In the genomic region with DNA sequence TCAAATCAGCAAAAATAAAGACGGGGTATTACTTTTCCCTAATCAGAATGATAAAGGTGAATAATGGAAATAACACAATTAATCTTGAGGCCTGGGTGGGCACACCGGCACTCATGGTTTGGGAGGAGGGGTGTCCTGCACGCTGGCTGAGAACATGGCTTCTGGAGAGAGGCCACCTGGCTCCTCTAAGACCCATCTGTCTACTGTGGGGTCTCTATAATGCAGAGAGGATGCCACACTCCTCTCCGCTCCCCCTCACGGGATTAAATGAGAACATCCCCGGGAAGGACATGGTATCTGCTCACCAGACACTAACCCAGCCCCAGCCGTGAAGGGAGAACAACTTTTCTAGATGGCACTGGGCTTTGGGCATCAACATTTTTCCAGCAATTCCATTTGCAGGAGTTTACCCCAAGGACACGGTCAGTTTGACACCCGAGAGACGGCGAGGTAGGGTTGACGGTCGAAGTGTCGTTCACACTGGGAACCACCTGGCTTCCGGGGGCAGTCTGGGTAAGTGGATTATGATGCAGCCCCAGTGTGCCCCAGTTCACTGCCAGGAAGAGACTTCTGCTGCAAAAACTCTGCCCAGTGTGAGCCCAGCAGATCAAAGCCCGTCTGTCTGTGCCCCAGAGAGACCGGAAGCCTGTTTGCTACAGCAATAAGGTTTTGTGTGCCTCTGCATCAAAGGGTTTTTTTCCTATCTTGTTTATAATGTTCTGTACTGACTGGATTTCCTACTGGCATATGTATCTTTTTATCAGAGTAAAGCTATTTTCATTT, we compare ENCODE assay signal across 11 cellular contexts. TPM values are rescaled to one million over a fixed set of nuclear protein-coding genes. Genes with fewer than 3 reads are reported as not detected.
DNase-seq lines count a peak whose midpoint lies in the region; ATAC-seq and TF ChIP-seq lines count a peak whose summit lies in the region.
"Had no signal": no experiment of that assay in that cellular context is flagged by ENCODE, and none has a peak within 500 bp of the region (broad histone marks: within the 10 kb centered on the region; RNA-seq: fewer than 3 reads in every experiment).

No MANE protein-coding gene starts in this region.

- H4K20me1 ChIP-seq in HCT116 (ENCODE audit: insufficient read depth), result no peaks in the 10 kb centered on the region
- no peaks in the 10 kb centered on the region for H4K20me1 ChIP-seq in OCI-LY7 (ENCODE audit: insufficient read depth, low read length)

- H3K4me3 ChIP-seq in HCT116 (replicated peaks in 1 of 2; ENCODE audit: low read depth in 1 of 2, low read length in 2 of 2) (no peak overlapping the region), mucosa of descending colon (no peak overlapping the region), OCI-LY7 (ENCODE audit: low read depth, low read length, poor library complexity, severe bottlenecking) (no peak overlapping the region)
- H3K4me3 ChIP-seq: breast epithelium, SK-N-MC, smooth muscle cell had no signal

- H3K4me1 ChIP-seq in HCT116 (ENCODE audit: control insufficient read depth in 1 of 2, insufficient read depth in 2 of 2, low read length in 2 of 2), result no peaks in the 10 kb centered on the region
- no peaks in the 10 kb centered on the region for H3K4me1 ChIP-seq in mucosa of descending colon (ENCODE audit: low read depth)
- H3K4me1 ChIP-seq in OCI-LY7 (ENCODE audit: insufficient read depth, low read length, poor library complexity, severe bottlenecking), result no peaks in the 10 kb centered on the region
- H3K4me1 ChIP-seq: breast epithelium had no signal

- peak; percentile 10; the same call in 1 of the 2 replicates for ATAC-seq in HCT116
- no peak for ATAC-seq in mucosa of descending colon
- ATAC-seq in GM21786 (IDR thresholded peaks at IDR 0.05; ENCODE audit: unreplicated experiment), result no peak
- no peak for ATAC-seq in GM21526 (IDR thresholded peaks at IDR 0.05; ENCODE audit: low FRiP score, unreplicated experiment)

- POLR2A ChIA-PET in HCT116 (lab: Charles Lee), result no interaction called here
- POLR2A ChIA-PET in OCI-LY7 (lab: Charles Lee), result interaction anchor here (0.6 kb wide), 1 partner anchor 900 kb away, joined by 8 read pairs; no protein-coding TSS in a partner anchor

- no peaks in the 10 kb centered on the region for H3K27me3 ChIP-seq in HCT116 (ENCODE audit: insufficient read depth, low read length)
- H3K27me3 ChIP-seq: breast epithelium had no signal

- H2AFZ ChIP-seq in HCT116 (ENCODE audit: low read depth, low read length, poor library complexity, severe bottlenecking) (no peak overlapping the region), OCI-LY7 (ENCODE audit: low read length) (no peak overlapping the region)

- peak; percentile 37 for DNase-seq in NCI-H748 (lab: John Stamatoyannopoulos, UW; ENCODE audit: unreplicated experiment)
- DNase-seq in NCI-H748 treated with DMSO at 0.1 percent for 48 hours (lab: John Stamatoyannopoulos, UW), result no peak
- no peak for DNase-seq in HCT116 (ENCODE audit: low read depth, low spot score)
- peak; percentile 18 for DNase-seq in activated effector memory CD4-positive, alpha-beta T cell treated with Interleukin-2 at 50 U/mL for 16 hours
- DNase-seq in mucosa of descending colon, result peak in 2 of 3 donors; percentile 16 to 28
- no peak for DNase-seq in OCI-LY7 (ENCODE audit: low spot score)

- H3K9me2 ChIP-seq in HCT116 (ENCODE audit: insufficient read depth) (no peaks in the 10 kb centered on the region), OCI-LY7 (ENCODE audit: insufficient read depth, low read length) (no peaks in the 10 kb centered on the region)

- intact Hi-C loops in HCT116 (cut with micrococcal nuclease) (loop anchor here (1.0 kb wide), 1 partner anchor 341 kb away; no protein-coding TSS in a partner anchor), mucosa of descending colon (cut with DNase I, micrococcal nuclease) (loop anchor here (5.0 kb wide), 1 partner anchor 342 kb away; no protein-coding TSS in a partner anchor), OCI-LY7 (cut with micrococcal nuclease; ENCODE audit: unreplicated experiment) (loop anchor here (1.0 kb wide), 1 partner anchor 341 kb away; no protein-coding TSS in a partner anchor)

- H3K4me2 ChIP-seq in HCT116 (ENCODE audit: low read length) (no peak overlapping the region), OCI-LY7 (ENCODE audit: low read length) (no peak overlapping the region)
- H3K4me2 ChIP-seq: smooth muscle cell had no signal

- H3K36me3 ChIP-seq in HCT116 (ENCODE audit: control insufficient read depth in 1 of 2, insufficient read depth in 2 of 2, low read length in 2 of 2) (no peaks in the 10 kb centered on the region), mucosa of descending colon (ENCODE audit: low read depth) (no peaks in the 10 kb centered on the region), OCI-LY7 (ENCODE audit: insufficient read depth, low read length) (no peaks in the 10 kb centered on the region)
- H3K36me3 ChIP-seq: breast epithelium had no signal

- no peak for TF ChIP-seq POLR2A in HCT116 (IDR thresholded peaks at IDR 0.05; ENCODE audit: borderline replicate concordance, extremely low read depth, insufficient read depth, insufficient read length)

- H3K9me3 ChIP-seq in HCT116 (ENCODE audit: control insufficient read depth in 1 of 2, insufficient read depth in 1 of 2, low read depth in 1 of 2, low read length in 2 of 2) (no peaks in the 10 kb centered on the region), mucosa of descending colon (no peaks in the 10 kb centered on the region), OCI-LY7 (ENCODE audit: low read length) (no peaks in the 10 kb centered on the region)
- H3K9me3 ChIP-seq: breast epithelium had no signal

- CTCF ChIA-PET in HCT116 (lab: Charles Lee) (interaction anchor here (0.9 to 1.2 kb wide), 15 partner anchors 10 to 1283 kb away, joined by 3 to 52 read pairs (median 4); no protein-coding TSS in a partner anchor), OCI-LY7 (lab: Charles Lee; ENCODE audit: unreplicated experiment) (no interaction called here)

- H3K79me2 ChIP-seq in HCT116 (ENCODE audit: insufficient read depth, low read length) (no peaks in the 10 kb centered on the region), OCI-LY7 (ENCODE audit: insufficient read depth, low read depth, low read length) (no peaks in the 10 kb centered on the region)

- TF ChIP-seq RAD21 in HCT116 (IDR thresholded peaks at IDR 0.05; ENCODE audit: low read depth), result no peak

- TF ChIP-seq CTCF in HCT116 (IDR thresholded peaks at IDR 0.05 in 2 of 3, conservative IDR thresholded peaks at IDR 0.05 in 1 of 3; ENCODE audit: borderline replicate concordance in 1 of 3, insufficient read depth in 1 of 3, low read depth in 2 of 3, low read length in 2 of 3) (no peak), mucosa of descending colon (IDR thresholded peaks at IDR 0.05) (no peak), OCI-LY7 (conservative IDR thresholded peaks at IDR 0.05; ENCODE audit: low read length) (no peak)

- RAD21 ChIA-PET in HCT116 (lab: Charles Lee; ENCODE audit: low non-redundant PET in 1 of 2, low total read pairs in 2 of 2, uncharacterized antibody in 2 of 2, unreplicated experiment in 2 of 2), result interaction anchor here (1.0 to 1.2 kb wide), 4 partner anchors 14 to 341 kb away, joined by 3 to 5 read pairs (median 4); no protein-coding TSS in a partner anchor

- no peak overlapping the region for H3K9ac ChIP-seq in HCT116 (ENCODE audit: low read length)

- H3K27ac ChIP-seq in HCT116 (ENCODE audit: low read depth, low read length) (no peak overlapping the region), OCI-LY7 (ENCODE audit: low read depth, low read length, poor library complexity, severe bottlenecking) (no peak overlapping the region)
- H3K27ac ChIP-seq: breast epithelium, SK-N-MC had no signal

- BruUV-seq in HCT116 (replicated peaks; lab: Mats Ljungman, UMichigan) (no TSS peak), OCI-LY7 (replicated peaks; lab: Mats Ljungman, UMichigan) (no TSS peak)

TF ChIP-seq in HCT116, 20 proteins besides CTCF, POLR2A, EP300 and RAD21 (continues in another document):
- no peak for TF ChIP-seq ZFX (IDR thresholded peaks at IDR 0.05)
- no peak for TF ChIP-seq EZH2 (IDR thresholded peaks at IDR 0.05)
- no peak for TF ChIP-seq CEBPB (IDR thresholded peaks at IDR 0.05; ENCODE audit: low read depth)
- TF ChIP-seq ATF3 (IDR thresholded peaks at IDR 0.05), result no peak
- TF ChIP-seq JUND (IDR thresholded peaks at IDR 0.05), result no peak
- no peak for TF ChIP-seq REST (IDR thresholded peaks at IDR 0.05; ENCODE audit: low read depth)
- no peak for TF ChIP-seq EZH2phosphoT487 (IDR thresholded peaks at IDR 0.05; ENCODE audit: borderline replicate concordance)
- no peak for TF ChIP-seq SP1 (IDR thresholded peaks at IDR 0.05; ENCODE audit: low read depth)
- TF ChIP-seq POLR2AphosphoS5 (IDR thresholded peaks at IDR 0.05; ENCODE audit: low read depth, low read length), result no peak

RNA-seq across cellular contexts. Expression of gene CEBPG, which starts 56.6 kb away (rescaled TPM):
- 51.1 TPM for total RNA-seq in HCT116 (2021; ENCODE audit: unreplicated experiment)
- polyA plus RNA-seq in HCT116 (2012), result 36.7 and 42.2 TPM in 2 replicates
- 10 to 100 TPM; 47.8 to 68.5 (median 58.2) TPM for total RNA-seq in mucosa of descending colon
- total RNA-seq in OCI-LY7 (2014; rRNA removed; shearing (Covaris generic)), result 44.9 and 46.1 TPM in 2 replicates
- total RNA-seq in OCI-LY7 (2022), result 45.1 and 52.2 TPM in 2 replicates

Comparison
In these comparisons a context has a peak if more than half of its experiments do, and no peak if none do; other contexts are left out.
1. DNase-seq: peak in NCI-H748 (single experiment), activated effector memory CD4-positive, alpha-beta T cell treated with Interleukin-2 at 50 U/mL for 16 hours (single experiment) and mucosa of descending colon (2 of 3); none in NCI-H748 treated with DMSO at 0.1 percent for 48 hours (single experiment), HCT116 (single experiment) and OCI-LY7 (single experiment).